20 cellular contexts compared by ENCODE assay signal in genomic region chr20:56845546-56846081, GRCh38.
"Had no signal": no experiment of that assay in that cellular context is flagged by ENCODE, and none has a peak within 500 bp of the region (broad histone marks: within the 10 kb centered on the region; RNA-seq: fewer than 3 reads in every experiment).

No MANE protein-coding gene starts in this region.

- DNase-seq: effector CD8-positive, alpha-beta T cell; endodermal cell; foreskin melanocyte; hypothalamus; immature natural killer cell; islet precursor cell; kidney glomerular epithelial cell; left colon; left ventricle myocardium superior; lower lobe of right lung; naive thymus-derived CD8-positive, alpha-beta T cell; nephron progenitor cell; nucleus accumbens; stimulated activated CD4-positive, alpha-beta T cell treated with anti-CD3 and anti-CD28 coated beads, Interleukin-12 subunit alpha, Interleukin-12 subunit beta, amount 100 ng/mL, for 4 hours; stimulated activated CD4-positive, alpha-beta T cell treated with anti-CD3 and anti-CD28 coated beads, Interleukin-1b, Interleukin-23, amount 100 ng/mL, for 48 hours; stimulated activated CD4-positive, alpha-beta T cell treated with anti-CD3 and anti-CD28 coated beads, Interleukin-4, amount 100 ng/mL, for 1 hour; stimulated activated naive CD4-positive, alpha-beta T cell treated with Interleukin-2 at 50 U/mL for 16 hours; stomach; thyroid gland; trophoblast cell had no signal
